In genomic region chr16:4404247-4404966, GRCh38 we compare ENCODE assay signal across 8 cellular contexts. TPM values are rescaled to one million over a fixed set of nuclear protein-coding genes. Genes with fewer than 3 reads are reported as not detected.
DNase-seq lines count a peak whose midpoint lies in the region; ATAC-seq and TF ChIP-seq lines count a peak whose summit lies in the region.

No MANE protein-coding gene starts in this region.

- ATAC-seq in DND-41 (ENCODE audit: insufficient read depth, low read depth) (peak; percentile 71), esophagus mucosa (no peak)

- no peaks in the 10 kb centered on the region for H3K27me3 ChIP-seq in DND-41 (ENCODE audit: insufficient read depth, low read length, poor library complexity)

- H3K4me2 ChIP-seq in DND-41 (ENCODE audit: insufficient read depth, low read length) = no peak overlapping the region

- H3K9me3 ChIP-seq in DND-41 (ENCODE audit: insufficient read depth, low read length, severe bottlenecking) = no peaks in the 10 kb centered on the region

- H3K36me3 ChIP-seq in DND-41 (ENCODE audit: insufficient read depth, low read length) = peaks cover 78% of the 10 kb centered on the region

- TF ChIP-seq RAD21 in Ishikawa (IDR thresholded peaks at IDR 0.05; ENCODE audit: low read depth) = peak; percentile 69

- intact Hi-C loops in head of caudate nucleus (cut with DNase I) = no loop called here

- peaks cover 6% of the 10 kb centered on the region; the same call in 1 of the 2 replicates for H3K79me2 ChIP-seq in DND-41 (ENCODE audit: insufficient read depth, low read length)

- H3K27ac ChIP-seq in DND-41 (ENCODE audit: low read length) = no peak overlapping the region

- peak; percentile 60 for TF ChIP-seq CTCF in DND-41 (IDR thresholded peaks at IDR 0.05; ENCODE audit: borderline replicate concordance, extremely low read depth, low read length, poor library complexity, severe bottlenecking)

- H2AFZ ChIP-seq in DND-41 (ENCODE audit: low read depth, low read length) = no peak overlapping the region

- H3K4me3 ChIP-seq in DND-41 (ENCODE audit: low read depth in 1 of 2, low read length in 2 of 2) = no peak overlapping the region

- peaks cover 34% of the 10 kb centered on the region for H4K20me1 ChIP-seq in DND-41 (ENCODE audit: insufficient read depth, low read length)

- peak; percentile 49 for DNase-seq in DND-41
- DNase-seq in activated CD4-positive, alpha-beta T cell treated with anti-CD3 and anti-CD28 coated beads, Interleukin-2, amount 50 U/mL, for 48 hours = peak; percentile 50 to 55
- peak; percentile 61 to 93 (median 80) for DNase-seq in head of caudate nucleus
- peak; percentile 38 for DNase-seq in stimulated activated CD4-positive, alpha-beta T cell treated with anti-CD3 and anti-CD28 coated beads, Interleukin-4, amount 100 ng/mL, for 24 hours
- DNase-seq in NCI-H2107 treated with DMSO at 0.1 percent for 48 hours (lab: John Stamatoyannopoulos, UW; ENCODE audit: unreplicated experiment) = no peak
- DNase-seq in NCI-H2081 treated with DMSO at 0.1 percent for 48 hours (lab: John Stamatoyannopoulos, UW) = no peak

- H3K9ac ChIP-seq in DND-41 (ENCODE audit: low read depth, low read length) = no peak overlapping the region

- TF ChIP-seq EP300 in Ishikawa (IDR thresholded peaks at IDR 0.05; ENCODE audit: borderline replicate concordance) = no peak

- H3K4me1 ChIP-seq in DND-41 (ENCODE audit: insufficient read depth, low read length) = no peaks in the 10 kb centered on the region

TF ChIP-seq in Ishikawa, 13 proteins besides CTCF, POLR2A, EP300 and RAD21:
- TF ChIP-seq NFIC (IDR thresholded peaks at IDR 0.05) (no peak), FOXM1 (IDR thresholded peaks at IDR 0.05; ENCODE audit: borderline replicate concordance, low read depth) (no peak), CEBPB (IDR thresholded peaks at IDR 0.05) (no peak), EGR1 (IDR thresholded peaks at IDR 0.05) (no peak), TCF12 (IDR thresholded peaks at IDR 0.05; ENCODE audit: low read depth) (no peak), ZBTB7A (IDR thresholded peaks at IDR 0.05; ENCODE audit: low read depth) (no peak), TEAD4 (IDR thresholded peaks at IDR 0.05) (no peak), YY1 (IDR thresholded peaks at IDR 0.05; ENCODE audit: low read depth) (no peak), CREB1 (IDR thresholded peaks at IDR 0.05; ENCODE audit: low read depth) (no peak), TAF1 (IDR thresholded peaks at IDR 0.05; ENCODE audit: low read depth) (no peak)
- TF ChIP-seq, protein P1, sequence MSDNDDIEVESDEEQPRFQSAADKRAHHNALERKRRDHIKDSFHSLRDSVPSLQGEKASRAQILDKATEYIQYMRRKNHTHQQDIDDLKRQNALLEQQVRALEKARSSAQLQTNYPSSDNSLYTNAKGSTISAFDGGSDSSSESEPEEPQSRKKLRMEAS (IDR thresholded peaks at IDR 0.05) = no peak
- TF ChIP-seq, protein P2, sequence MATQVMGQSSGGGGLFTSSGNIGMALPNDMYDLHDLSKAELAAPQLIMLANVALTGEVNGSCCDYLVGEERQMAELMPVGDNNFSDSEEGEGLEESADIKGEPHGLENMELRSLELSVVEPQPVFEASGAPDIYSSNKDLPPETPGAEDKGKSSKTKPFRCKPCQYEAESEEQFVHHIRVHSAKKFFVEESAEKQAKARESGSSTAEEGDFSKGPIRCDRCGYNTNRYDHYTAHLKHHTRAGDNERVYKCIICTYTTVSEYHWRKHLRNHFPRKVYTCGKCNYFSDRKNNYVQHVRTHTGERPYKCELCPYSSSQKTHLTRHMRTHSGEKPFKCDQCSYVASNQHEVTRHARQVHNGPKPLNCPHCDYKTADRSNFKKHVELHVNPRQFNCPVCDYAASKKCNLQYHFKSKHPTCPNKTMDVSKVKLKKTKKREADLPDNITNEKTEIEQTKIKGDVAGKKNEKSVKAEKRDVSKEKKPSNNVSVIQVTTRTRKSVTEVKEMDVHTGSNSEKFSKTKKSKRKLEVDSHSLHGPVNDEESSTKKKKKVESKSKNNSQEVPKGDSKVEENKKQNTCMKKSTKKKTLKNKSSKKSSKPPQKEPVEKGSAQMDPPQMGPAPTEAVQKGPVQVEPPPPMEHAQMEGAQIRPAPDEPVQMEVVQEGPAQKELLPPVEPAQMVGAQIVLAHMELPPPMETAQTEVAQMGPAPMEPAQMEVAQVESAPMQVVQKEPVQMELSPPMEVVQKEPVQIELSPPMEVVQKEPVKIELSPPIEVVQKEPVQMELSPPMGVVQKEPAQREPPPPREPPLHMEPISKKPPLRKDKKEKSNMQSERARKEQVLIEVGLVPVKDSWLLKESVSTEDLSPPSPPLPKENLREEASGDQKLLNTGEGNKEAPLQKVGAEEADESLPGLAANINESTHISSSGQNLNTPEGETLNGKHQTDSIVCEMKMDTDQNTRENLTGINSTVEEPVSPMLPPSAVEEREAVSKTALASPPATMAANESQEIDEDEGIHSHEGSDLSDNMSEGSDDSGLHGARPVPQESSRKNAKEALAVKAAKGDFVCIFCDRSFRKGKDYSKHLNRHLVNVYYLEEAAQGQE (IDR thresholded peaks at IDR 0.05; ENCODE audit: low read depth) = no peak
- TF ChIP-seq, protein P3, sequence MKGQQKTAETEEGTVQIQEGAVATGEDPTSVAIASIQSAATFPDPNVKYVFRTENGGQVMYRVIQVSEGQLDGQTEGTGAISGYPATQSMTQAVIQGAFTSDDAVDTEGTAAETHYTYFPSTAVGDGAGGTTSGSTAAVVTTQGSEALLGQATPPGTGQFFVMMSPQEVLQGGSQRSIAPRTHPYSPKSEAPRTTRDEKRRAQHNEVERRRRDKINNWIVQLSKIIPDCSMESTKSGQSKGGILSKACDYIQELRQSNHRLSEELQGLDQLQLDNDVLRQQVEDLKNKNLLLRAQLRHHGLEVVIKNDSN (IDR thresholded peaks at IDR 0.05) = no peak

RNA-seq across cellular contexts. Expression of gene CORO7, which starts 12.0 kb away (rescaled TPM):
- total RNA-seq in esophagus mucosa = 7.9 TPM

RNA-seq across cellular contexts. Expression of gene DNAJA3, which starts 21.3 kb away (rescaled TPM):
- 40.2 TPM for total RNA-seq in esophagus mucosa

RNA-seq across cellular contexts. Expression of gene VASN, which starts 32.8 kb away (rescaled TPM):
- total RNA-seq in esophagus mucosa = 16.6 TPM

RNA-seq across cellular contexts. Expression of gene PAM16, which starts 53.3 kb away (rescaled TPM):
- 34.3 TPM for total RNA-seq in esophagus mucosa

Comparison
In these comparisons a context has a peak if more than half of its experiments do, and no peak if none do; other contexts are left out.
1. DNase-seq: peak in DND-41 (single experiment), activated CD4-positive, alpha-beta T cell treated with anti-CD3 and anti-CD28 coated beads, Interleukin-2, amount 50 U/mL, for 48 hours (2 of 2), head of caudate nucleus (42 of 42) and stimulated activated CD4-positive, alpha-beta T cell treated with anti-CD3 and anti-CD28 coated beads, Interleukin-4, amount 100 ng/mL, for 24 hours (single experiment); none in NCI-H2107 treated with DMSO at 0.1 percent for 48 hours (single experiment) and NCI-H2081 treated with DMSO at 0.1 percent for 48 hours (single experiment).